Comparison of ENCODE assay signal across 18 cellular contexts in genomic region chr3:101172516-101172915, GRCh38.
"Had no signal": no experiment of that assay in that cellular context is flagged by ENCODE, and none has a peak within 500 bp of the region (broad histone marks: within the 10 kb centered on the region; RNA-seq: fewer than 3 reads in every experiment).

No MANE protein-coding gene starts in this region.

- H3K27me3 ChIP-seq: gastrocnemius medialis, heart right ventricle, right lobe of liver, spleen had no signal

- H3K4me1 ChIP-seq: psoas muscle, right lobe of liver, spleen had no signal

- H3K27ac ChIP-seq: coronary artery, gastrocnemius medialis, psoas muscle, right lobe of liver, spleen had no signal

- H3K9me3 ChIP-seq: gastrocnemius medialis, psoas muscle, right lobe of liver had no signal

- H3K4me1 Mint-ChIP-seq: naive B cell had no signal

- DNase-seq: effector CD4-positive, alpha-beta T cell; endodermal cell; gastrocnemius medialis; heart right ventricle; hypothalamus; kidney glomerular epithelial cell; mesendoderm; naive B cell; occipital lobe; psoas muscle; retina; right lobe of liver; spleen; stimulated activated CD4-positive, alpha-beta T cell treated with anti-CD3 and anti-CD28 coated beads, Interleukin-4, amount 100 ng/mL, for 4 hours; trophoblast cell had no signal

- H3K4me3 ChIP-seq: coronary artery, gastrocnemius medialis, heart right ventricle, psoas muscle, right lobe of liver, spleen had no signal

- H3K27ac Mint-ChIP-seq: endodermal cell, naive B cell, nephron had no signal

- H3K36me3 ChIP-seq: gastrocnemius medialis, heart right ventricle, right lobe of liver, spleen had no signal

- H3K4me3 Mint-ChIP-seq: endodermal cell, naive B cell, nephron had no signal

- H3K36me3 Mint-ChIP-seq: naive B cell; stimulated activated naive B cell treated with anti-CD40 and anti-IgM and Interleukin-4, amounts not matched to agents 10 μg/mL and 1 μg/mL and 100 μg/mL, for 72 hours had no signal
